Comparison of ENCODE assay signal across 8 cellular contexts in genomic region chr16:47141773-47142468, GRCh38. TPM values are rescaled to one million over a fixed set of nuclear protein-coding genes. Genes with fewer than 3 reads are reported as not detected.
DNase-seq lines count a peak whose midpoint lies in the region; ATAC-seq, FAIRE-seq and TF ChIP-seq lines count a peak whose summit lies in the region.

No MANE protein-coding gene starts in this region.

- H3K27me3 ChIP-seq in rectal smooth muscle tissue (ENCODE audit: control insufficient read depth, insufficient read depth, low read length) = peaks cover 8% of the 10 kb centered on the region

- peak; percentile 99 for FAIRE-seq in GM12892 (lab: Jason Lieb, UNC)

- H3K27ac ChIP-seq in rectal smooth muscle tissue (ENCODE audit: low read depth, low read length) = no peak overlapping the region

- peak; percentile 48 for ATAC-seq in HG02763 (IDR thresholded peaks at IDR 0.05; ENCODE audit: unreplicated experiment)
- peak; percentile 88 for ATAC-seq in left ventricle myocardium superior

- DNase-seq in GM12892 (ENCODE audit: insufficient read length) = peak; percentile 47
- DNase-seq in NCI-H1417 (lab: John Stamatoyannopoulos, UW) = peak; percentile 86 to 95 (median 88)
- peak; percentile 65 to 92 (median 71) for DNase-seq in T-helper 1 cell
- DNase-seq in amniotic stem cell (lab: John Stamatoyannopoulos, UW) = peak; percentile 72
- DNase-seq in left ventricle myocardium superior = peak; percentile 79
- no peak for DNase-seq in cortex of kidney (lab: John Stamatoyannopoulos, UW)

- no peak overlapping the region for H3K9ac ChIP-seq in rectal smooth muscle tissue (ENCODE audit: low read length)

- H3K36me3 ChIP-seq in rectal smooth muscle tissue (ENCODE audit: control insufficient read depth, insufficient read depth, low read length) = no peaks in the 10 kb centered on the region

- intact Hi-C loops in left ventricle myocardium superior (cut with micrococcal nuclease) = loop anchor here (5.0 to 10.0 kb wide), 2 partner anchors 913 to 1015 kb away; partner anchors contain the start of gene ABCC12

- TF ChIP-seq POLR2A in GM12892 (IDR thresholded peaks at IDR 0.05; ENCODE audit: low read depth, low read length) = peak; percentile 45; the same call in 1 of the 2 replicates

- H3K4me1 ChIP-seq in rectal smooth muscle tissue (ENCODE audit: control insufficient read depth, insufficient read depth, low read length) = peaks cover 6% of the 10 kb centered on the region

- H3K4me3 ChIP-seq in rectal smooth muscle tissue (ENCODE audit: low read length) = peak overlapping the region; percentile 60

RNA-seq across cellular contexts. Expression of gene NETO2, which starts 1.8 kb away (rescaled TPM):
- 18.9 TPM for polyA plus RNA-seq in GM12892 (2012; ENCODE audit: missing spikeins)
- 2.3 TPM for total RNA-seq in left ventricle myocardium superior
